ENCODE assay signal across 8 cellular contexts in genomic region chr6:48638796-48639195, GRCh38.
A peak's percentile ranks its signal among the peaks of the same experiment; 100 is the strongest.
DNase-seq lines count a peak whose midpoint lies in the region; TF ChIP-seq lines count a peak whose summit lies in the region.
"Not testable (repeated sequence)": the region's sequence is repeated elsewhere in the genome, so short reads cannot be mapped to it uniquely, and the experiment has no call there.

No MANE protein-coding gene starts in this region.

- H3K36me3 Mint-ChIP-seq in HFFc6 (ENCODE audit: low read depth): not testable (repeated sequence)
- H3K36me3 Mint-ChIP-seq in mesothelial cell of epicardium: peaks cover 15% of the 10 kb centered on the region

- not testable (repeated sequence) for H3K27me3 Mint-ChIP-seq in HFFc6 (ENCODE audit: insufficient read depth); mesothelial cell of epicardium (ENCODE audit: low read depth)

- H3K27ac Mint-ChIP-seq in HFFc6: not testable (repeated sequence)
- H3K27ac Mint-ChIP-seq in mesothelial cell of epicardium: peak overlapping the region; percentile 43

- peak overlapping the region; percentile 71 for H3K27ac ChIP-seq in 22Rv1
- H3K27ac ChIP-seq in VCaP: peak overlapping the region; percentile 81

- DNase-seq in DMS153 (lab: John Stamatoyannopoulos, UW) (peak; percentile 13), HFFc6 (peak; percentile 72), NCI-H1105 treated with DMSO at 0.1 percent for 48 hours (lab: John Stamatoyannopoulos, UW) (peak; percentile 53), NCI-H774 (lab: John Stamatoyannopoulos, UW) (peak; percentile 8), dedifferentiated amniotic fluid mesenchymal stem cell (ENCODE audit: extremely low spot score) (peak; percentile 14)
- DNase-seq in mesothelial cell of epicardium (ENCODE audit: low spot score in 2 of 2, unreplicated experiment in 2 of 2): not testable (repeated sequence)

- H3K9me3 Mint-ChIP-seq in HFFc6 (peaks cover 13% of the 10 kb centered on the region), mesothelial cell of epicardium (peaks cover 43% of the 10 kb centered on the region)

- not testable (repeated sequence) for TF ChIP-seq CTCF in 22Rv1 (IDR thresholded peaks at IDR 0.05); HFFc6 (IDR thresholded peaks at IDR 0.05); VCaP (conservative IDR thresholded peaks at IDR 0.05); mesothelial cell of epicardium (IDR thresholded peaks at IDR 0.05; ENCODE audit: unreplicated experiment)

- peaks cover 33% of the 10 kb centered on the region for H3K4me1 Mint-ChIP-seq in HFFc6 (ENCODE audit: low read depth)
- peaks cover 12% of the 10 kb centered on the region for H3K4me1 Mint-ChIP-seq in mesothelial cell of epicardium

- H3K4me3 Mint-ChIP-seq in HFFc6, mesothelial cell of epicardium: not testable (repeated sequence)
